In genomic region chr3:42846682-42847522, GRCh38 we compare ENCODE assay signal across 1 cellular context.
TF ChIP-seq lines count a peak whose summit lies in the region.

No MANE protein-coding gene starts in this region.

TF ChIP-seq in GM12878, 131 proteins besides CTCF, POLR2A, EP300 and RAD21:
- TF ChIP-seq IKZF2 (IDR thresholded peaks at IDR 0.05) (peak in 1 of 2 experiments; percentile 31; a peak in 2 of 4 replicates), IKZF1 (conservative IDR thresholded peaks at IDR 0.05) (peak; percentile 41; the same call in 1 of the 2 replicates), SPI1 (IDR thresholded peaks at IDR 0.05; ENCODE audit: borderline replicate concordance, insufficient read depth, low read depth, low read length) (peak; percentile 95), TAF1 (IDR thresholded peaks at IDR 0.05; ENCODE audit: borderline replicate concordance, low read depth, low read length) (no peak), CHD1 (IDR thresholded peaks at IDR 0.05; ENCODE audit: low read depth, low read length) (no peak), ETV6 (conservative IDR thresholded peaks at IDR 0.05 in 1 of 2, IDR thresholded peaks at IDR 0.05 in 1 of 2; ENCODE audit: borderline replicate concordance in 1 of 2, low read depth in 1 of 2) (peak in 1 of 2 experiments; percentile 93; a peak in 2 of 4 replicates), EED (IDR thresholded peaks at IDR 0.05; ENCODE audit: low read depth) (peak; percentile 35; the same call in 1 of the 2 replicates)
TF ChIP-seq in GM12878: peak in this region for 5.
